Comparison of ENCODE assay signal across 1 cellular context in the genomic region with DNA sequence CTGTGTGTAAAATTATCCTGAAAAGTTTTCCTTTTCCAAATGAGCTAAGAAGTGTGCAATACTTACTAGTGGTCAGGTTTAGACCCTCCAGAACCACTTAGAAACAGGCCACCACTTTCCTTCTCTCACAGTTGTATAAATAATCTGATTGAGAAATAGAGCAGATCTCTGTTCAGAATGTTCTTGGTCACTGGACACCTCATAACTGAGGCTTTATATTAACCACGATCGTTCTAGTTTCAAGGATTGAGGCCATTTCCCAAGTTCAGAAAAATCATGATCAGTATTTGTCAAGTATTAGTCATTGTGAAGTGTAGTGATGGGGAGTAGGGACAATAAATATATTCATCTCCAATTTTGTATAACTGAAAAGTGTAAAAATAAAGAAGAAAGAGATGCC.
TF ChIP-seq lines count a peak whose summit lies in the region.

No MANE protein-coding gene starts in this region.

TF ChIP-seq in endothelial cell of umbilical vein, 7 proteins besides CTCF, POLR2A, EP300 and RAD21:
- TF ChIP-seq JUN (IDR thresholded peaks at IDR 0.05; ENCODE audit: borderline replicate concordance, insufficient read depth, insufficient read length, low read depth): no peak
- TF ChIP-seq FOS (IDR thresholded peaks at IDR 0.05; ENCODE audit: borderline replicate concordance, insufficient read depth, low read length): no peak
- no peak for TF ChIP-seq GATA2 (IDR thresholded peaks at IDR 0.05; ENCODE audit: insufficient read depth, insufficient read length, low read depth, low read length)
- TF ChIP-seq, protein P1, sequence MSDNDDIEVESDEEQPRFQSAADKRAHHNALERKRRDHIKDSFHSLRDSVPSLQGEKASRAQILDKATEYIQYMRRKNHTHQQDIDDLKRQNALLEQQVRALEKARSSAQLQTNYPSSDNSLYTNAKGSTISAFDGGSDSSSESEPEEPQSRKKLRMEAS (IDR thresholded peaks at IDR 0.05; ENCODE audit: insufficient read depth, insufficient read length): no peak
